Comparison of ENCODE assay signal across 1 cellular context in genomic region chr1:38266197-38266520, GRCh38.
TF ChIP-seq lines count a peak whose summit lies in the region.

No MANE protein-coding gene starts in this region.

TF ChIP-seq in HepG2, 621 proteins besides CTCF, POLR2A, EP300 and RAD21 (continued from another document and continues in another):
- TF ChIP-seq ZNF609 (CRISPR knock-in tag; IDR thresholded peaks at IDR 0.05; ENCODE audit: borderline replicate concordance), result peak; percentile 39; the same call in 1 of the 2 replicates
- peak; percentile 35; the same call in 1 of the 2 replicates for TF ChIP-seq NCOR1 (IDR thresholded peaks at IDR 0.05; ENCODE audit: borderline replicate concordance, low read length)
- TF ChIP-seq RORA (CRISPR knock-in tag; IDR thresholded peaks at IDR 0.05), result no peak
- TF ChIP-seq SKI (IDR thresholded peaks at IDR 0.05; ENCODE audit: partially characterized antibody), result peak; percentile 65
- peak; percentile 43 for TF ChIP-seq NR2F6 (IDR thresholded peaks at IDR 0.05)
- TF ChIP-seq NR2F6 (CRISPR knock-in tag; IDR thresholded peaks at IDR 0.05), result no peak; the same call in 1 of the 2 replicates
- 0 out of 2 replicates have a peak, but pooled peaks have one; percentile 51 for TF ChIP-seq ZNF746 (CRISPR knock-in tag; IDR thresholded peaks at IDR 0.05)
- TF ChIP-seq ZNF556 (CRISPR knock-in tag; IDR thresholded peaks at IDR 0.05; ENCODE audit: borderline replicate concordance), result 0 out of 2 replicates have a peak, but pooled peaks have one; percentile 44
- no peak for TF ChIP-seq ZNF558 (CRISPR knock-in tag; IDR thresholded peaks at IDR 0.05; ENCODE audit: borderline replicate concordance)
- TF ChIP-seq NBN (conservative IDR thresholded peaks at IDR 0.05), result no peak
- peak; percentile 99 for TF ChIP-seq ZKSCAN5 (CRISPR knock-in tag; IDR thresholded peaks at IDR 0.05)
- no peak for TF ChIP-seq ZNF761 (CRISPR knock-in tag; conservative IDR thresholded peaks at IDR 0.05)
- no peak for TF ChIP-seq SMAD3 (CRISPR knock-in tag; IDR thresholded peaks at IDR 0.05)
- TF ChIP-seq REXO4 (CRISPR knock-in tag; IDR thresholded peaks at IDR 0.05; ENCODE audit: borderline replicate concordance), result no peak
- no peak for TF ChIP-seq DR1 (CRISPR knock-in tag; IDR thresholded peaks at IDR 0.05)
- TF ChIP-seq GZF1 (CRISPR knock-in tag; IDR thresholded peaks at IDR 0.05), result no peak
- TF ChIP-seq ELF1 (CRISPR knock-in tag; IDR thresholded peaks at IDR 0.05), result peak; percentile 61
- no peak for TF ChIP-seq NCOA5 (CRISPR knock-in tag; IDR thresholded peaks at IDR 0.05)
- TF ChIP-seq GATAD2A (CRISPR knock-in tag; IDR thresholded peaks at IDR 0.05), result peak; percentile 81
- no peak for TF ChIP-seq ZNF83 (CRISPR knock-in tag; IDR thresholded peaks at IDR 0.05; ENCODE audit: borderline replicate concordance)
- TF ChIP-seq, protein P1, sequence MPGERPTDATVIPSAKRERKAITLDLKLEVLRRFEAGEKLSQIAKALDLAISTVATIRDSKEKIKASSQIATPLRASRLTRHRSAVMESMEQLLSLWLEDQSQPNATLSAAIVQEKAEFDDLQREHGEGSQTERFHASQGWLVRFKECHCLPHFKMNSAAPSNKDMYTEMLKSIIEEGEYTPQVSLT (CRISPR knock-in tag; IDR thresholded peaks at IDR 0.05; ENCODE audit: borderline replicate concordance, low read depth), result no peak
- peak; percentile 55 for TF ChIP-seq HNF4A (CRISPR knock-in tag; IDR thresholded peaks at IDR 0.05)
- TF ChIP-seq FOSL2 (CRISPR knock-in tag; IDR thresholded peaks at IDR 0.05), result peak; percentile 97
- TF ChIP-seq ATF7 (IDR thresholded peaks at IDR 0.05), result peak; percentile 27; the same call in 1 of the 2 replicates
- TF ChIP-seq ATF7 (CRISPR knock-in tag; IDR thresholded peaks at IDR 0.05), result no peak
- TF ChIP-seq NFRKB (IDR thresholded peaks at IDR 0.05), result no peak
- no peak for TF ChIP-seq PHF21A (CRISPR knock-in tag; IDR thresholded peaks at IDR 0.05)
- TF ChIP-seq ZSCAN12 (CRISPR knock-in tag; IDR thresholded peaks at IDR 0.05), result no peak
- no peak for TF ChIP-seq ELF4 (CRISPR knock-in tag; IDR thresholded peaks at IDR 0.05; ENCODE audit: borderline replicate concordance)
- TF ChIP-seq GATAD1 (CRISPR knock-in tag; IDR thresholded peaks at IDR 0.05), result no peak
- TF ChIP-seq, protein P2, sequence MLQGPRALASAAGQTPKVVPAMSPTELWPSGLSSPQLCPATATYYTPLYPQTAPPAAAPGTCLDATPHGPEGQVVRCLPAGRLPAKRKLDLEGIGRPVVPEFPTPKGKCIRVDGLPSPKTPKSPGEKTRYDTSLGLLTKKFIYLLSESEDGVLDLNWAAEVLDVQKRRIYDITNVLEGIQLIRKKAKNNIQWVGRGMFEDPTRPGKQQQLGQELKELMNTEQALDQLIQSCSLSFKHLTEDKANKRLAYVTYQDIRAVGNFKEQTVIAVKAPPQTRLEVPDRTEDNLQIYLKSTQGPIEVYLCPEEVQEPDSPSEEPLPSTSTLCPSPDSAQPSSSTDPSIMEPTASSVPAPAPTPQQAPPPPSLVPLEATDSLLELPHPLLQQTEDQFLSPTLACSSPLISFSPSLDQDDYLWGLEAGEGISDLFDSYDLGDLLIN (CRISPR knock-in tag; IDR thresholded peaks at IDR 0.05; ENCODE audit: borderline replicate concordance), result no peak
- peak; percentile 94 for TF ChIP-seq ELF3 (CRISPR knock-in tag; IDR thresholded peaks at IDR 0.05)
- TF ChIP-seq JUNB (CRISPR knock-in tag; IDR thresholded peaks at IDR 0.05; ENCODE audit: borderline replicate concordance), result peak; percentile 92
- no peak for TF ChIP-seq ZNF749 (CRISPR knock-in tag; IDR thresholded peaks at IDR 0.05; ENCODE audit: borderline replicate concordance)
- no peak for TF ChIP-seq SYNCRIP (IDR thresholded peaks at IDR 0.05; ENCODE audit: insufficient read depth, low read depth, low read length)
- TF ChIP-seq THAP11 (CRISPR knock-in tag; IDR thresholded peaks at IDR 0.05), result peak; percentile 13; the same call in 1 of the 2 replicates
- peak; percentile 90 for TF ChIP-seq FOXA3 (CRISPR knock-in tag; IDR thresholded peaks at IDR 0.05)
- no peak for TF ChIP-seq ZNF451 (CRISPR knock-in tag; IDR thresholded peaks at IDR 0.05)
- 0 out of 2 replicates have a peak, but pooled peaks have one; percentile 38 for TF ChIP-seq ZNF280D (CRISPR knock-in tag; IDR thresholded peaks at IDR 0.05)
- TF ChIP-seq NFE2L2 (IDR thresholded peaks at IDR 0.05; ENCODE audit: low read length), result no peak
- no peak for TF ChIP-seq MXD4 (CRISPR knock-in tag; IDR thresholded peaks at IDR 0.05)
- peak; percentile 89 for TF ChIP-seq FOXA1 (IDR thresholded peaks at IDR 0.05)
- peak; percentile 74 for TF ChIP-seq FOXA1 (CRISPR knock-in tag; IDR thresholded peaks at IDR 0.05)
- TF ChIP-seq, protein P3, sequence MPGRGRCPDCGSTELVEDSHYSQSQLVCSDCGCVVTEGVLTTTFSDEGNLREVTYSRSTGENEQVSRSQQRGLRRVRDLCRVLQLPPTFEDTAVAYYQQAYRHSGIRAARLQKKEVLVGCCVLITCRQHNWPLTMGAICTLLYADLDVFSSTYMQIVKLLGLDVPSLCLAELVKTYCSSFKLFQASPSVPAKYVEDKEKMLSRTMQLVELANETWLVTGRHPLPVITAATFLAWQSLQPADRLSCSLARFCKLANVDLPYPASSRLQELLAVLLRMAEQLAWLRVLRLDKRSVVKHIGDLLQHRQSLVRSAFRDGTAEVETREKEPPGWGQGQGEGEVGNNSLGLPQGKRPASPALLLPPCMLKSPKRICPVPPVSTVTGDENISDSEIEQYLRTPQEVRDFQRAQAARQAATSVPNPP (CRISPR knock-in tag; IDR thresholded peaks at IDR 0.05), result no peak
- no peak for TF ChIP-seq ZNF547 (CRISPR knock-in tag; IDR thresholded peaks at IDR 0.05)
- TF ChIP-seq RBM39 (IDR thresholded peaks at IDR 0.05; ENCODE audit: low read depth, low read length, poor library complexity, severe bottlenecking), result no peak
- TF ChIP-seq NR0B2 (CRISPR knock-in tag; IDR thresholded peaks at IDR 0.05), result no peak
- no peak for TF ChIP-seq KLF6 (CRISPR knock-in tag; IDR thresholded peaks at IDR 0.05)
- TF ChIP-seq ZSCAN29 (CRISPR knock-in tag; conservative IDR thresholded peaks at IDR 0.05), result no peak
- no peak for TF ChIP-seq ERF (CRISPR knock-in tag; IDR thresholded peaks at IDR 0.05)
- no peak for TF ChIP-seq IRF9 (CRISPR knock-in tag; IDR thresholded peaks at IDR 0.05; ENCODE audit: borderline replicate concordance)
- peak; percentile 95 for TF ChIP-seq JUND (CRISPR knock-in tag; IDR thresholded peaks at IDR 0.05)
- peak; percentile 64 for TF ChIP-seq RXRB (CRISPR knock-in tag; IDR thresholded peaks at IDR 0.05; ENCODE audit: borderline replicate concordance)
- peak; percentile 85 for TF ChIP-seq SALL1 (CRISPR knock-in tag; IDR thresholded peaks at IDR 0.05)
- TF ChIP-seq GPN1 (CRISPR knock-in tag; IDR thresholded peaks at IDR 0.05; ENCODE audit: borderline replicate concordance), result no peak
- TF ChIP-seq CHCHD3 (CRISPR knock-in tag; IDR thresholded peaks at IDR 0.05), result no peak
- TF ChIP-seq HNF4G (IDR thresholded peaks at IDR 0.05; ENCODE audit: borderline replicate concordance, low read depth, low read length), result peak; percentile 16; the same call in 1 of the 2 replicates
- no peak for TF ChIP-seq HNF4G (CRISPR knock-in tag; IDR thresholded peaks at IDR 0.05; ENCODE audit: borderline replicate concordance, low read depth)
- TF ChIP-seq MYC (CRISPR knock-in tag; IDR thresholded peaks at IDR 0.05; ENCODE audit: borderline replicate concordance), result no peak
- TF ChIP-seq FOXO1 (CRISPR knock-in tag; IDR thresholded peaks at IDR 0.05), result peak; percentile 17; the same call in 1 of the 2 replicates
- TF ChIP-seq DMTF1 (CRISPR knock-in tag; IDR thresholded peaks at IDR 0.05), result no peak
- TF ChIP-seq SP5 (CRISPR knock-in tag; IDR thresholded peaks at IDR 0.05; ENCODE audit: borderline replicate concordance, low read depth), result peak; percentile 72; the same call in 1 of the 2 replicates
- no peak for TF ChIP-seq KAT7 (CRISPR knock-in tag; IDR thresholded peaks at IDR 0.05; ENCODE audit: borderline replicate concordance)
- no peak for TF ChIP-seq EZH2 (conservative IDR thresholded peaks at IDR 0.05; ENCODE audit: low read depth, low read length)
- TF ChIP-seq TCF12 (IDR thresholded peaks at IDR 0.05), result no peak
- no peak for TF ChIP-seq TCF12 (CRISPR knock-in tag; IDR thresholded peaks at IDR 0.05)
- peak; percentile 49; the same call in 1 of the 2 replicates for TF ChIP-seq NFIC (IDR thresholded peaks at IDR 0.05; ENCODE audit: low read length)
